Comparison of ENCODE assay signal across 22 cellular contexts in the genomic region with DNA sequence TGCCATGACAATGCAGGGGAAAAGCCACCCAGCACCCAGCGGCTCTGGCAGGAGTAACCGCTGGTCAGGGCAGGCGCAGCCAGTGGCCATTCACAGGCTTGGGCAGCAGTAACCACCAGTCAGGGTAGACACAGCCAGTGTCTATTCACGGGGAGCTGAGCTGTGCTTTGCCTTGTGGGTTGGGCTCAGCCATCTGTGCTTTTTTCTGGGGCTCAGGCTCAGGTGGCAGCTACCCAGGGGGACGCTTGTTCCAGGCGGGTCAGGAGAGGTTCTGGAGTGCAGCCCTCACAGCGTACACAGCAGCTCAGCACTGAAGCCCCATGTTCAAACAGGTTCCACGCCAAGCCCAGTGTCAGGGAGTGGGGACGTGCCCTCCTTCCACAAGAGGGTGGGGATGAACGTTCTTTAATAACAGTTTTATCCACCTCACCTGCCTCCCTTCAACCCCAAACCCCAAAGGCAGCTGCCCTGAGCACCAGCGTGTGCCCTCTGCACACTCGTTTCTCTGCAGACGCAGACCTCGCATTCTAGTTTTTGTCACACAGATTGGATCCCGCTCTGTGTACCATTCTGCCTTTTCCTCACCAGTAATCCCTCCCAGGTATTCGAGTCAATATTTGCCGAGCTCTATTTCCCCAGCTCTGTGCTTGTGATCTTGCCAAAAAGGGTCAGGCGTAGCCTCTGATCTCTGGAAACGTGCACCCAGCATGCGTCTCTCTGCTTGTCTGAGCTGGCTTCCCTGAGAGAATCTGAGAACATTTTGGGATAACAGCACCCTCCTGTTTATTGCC. TPM values are rescaled to one million over a fixed set of nuclear protein-coding genes. Genes with fewer than 3 reads are reported as not detected.
DNase-seq lines count a peak whose midpoint lies in the region; ATAC-seq and TF ChIP-seq lines count a peak whose summit lies in the region.
"Had no signal": no experiment of that assay in that cellular context is flagged by ENCODE, and none has a peak within 500 bp of the region (broad histone marks: within the 10 kb centered on the region; RNA-seq: fewer than 3 reads in every experiment).

No MANE protein-coding gene starts in this region.

- in situ Hi-C loops in transverse colon (cut with MboI; ENCODE audit: low pct_ligation_motif_present in 1 of 4, low pct_unique_long_range_greater_than_20kb in 1 of 4, low sequenced_read_pairs in 3 of 4) = no loop called here

- TF ChIP-seq POLR2A in body of pancreas (IDR thresholded peaks at IDR 0.05) = peak in 1 of 3 donors; percentile 21
- no peak for TF ChIP-seq POLR2A in transverse colon (IDR thresholded peaks at IDR 0.05)

- H3K27ac Mint-ChIP-seq in activated naive CD4-positive, alpha-beta T cell treated with anti-CD3 and anti-CD28 coated beads, Interleukin-2, amount 10 ng/mL, durations not matched to agents 7 days and 5 days = no peak overlapping the region
- H3K27ac Mint-ChIP-seq: activated CD4-positive, alpha-beta T cell treated with anti-CD3 and anti-CD28 coated beads, Interleukin-2, amount 10 ng/mL, durations not matched to agents 24 days and 14 days; memory B cell had no signal

- intact Hi-C loops in body of pancreas (cut with DNase I) (loop anchor here (5.0 kb wide), 2 partner anchors 414 to 459 kb away; no protein-coding TSS in a partner anchor), mucosa of descending colon (cut with DNase I, micrococcal nuclease) (no loop called here), transverse colon (cut with DNase I; ENCODE audit: low total_unique reads) (no loop called here)

- no peak overlapping the region for H3K4me3 ChIP-seq in body of pancreas
- H3K4me3 ChIP-seq in mucosa of descending colon = no peak overlapping the region
- no peak overlapping the region for H3K4me3 ChIP-seq in transverse colon
- H3K4me3 ChIP-seq: A549, HAP-1, SJSA1, vagina had no signal

- H3K27ac ChIP-seq in body of pancreas (peak overlapping the region in 3 of 4 donors; percentile 1 to 39 (median 2)), transverse colon (peak overlapping the region; percentile 83 to 89 (median 88))
- H3K27ac ChIP-seq: A549, SJSA1, vagina had no signal

- CTCF ChIA-PET in activated naive CD4-positive, alpha-beta T cell treated with anti-CD3 and anti-CD28 coated beads, Interleukin-2, amount 10 ng/mL, durations not matched to agents 7 days and 5 days (lab: Charles Lee) = interaction anchor here (1.3 kb wide), 1 partner anchor 15 kb away, joined by 3 read pairs; no protein-coding TSS in a partner anchor

- H3K4me1 ChIP-seq in body of pancreas = peaks cover 45% of the 10 kb centered on the region
- H3K4me1 ChIP-seq in mucosa of descending colon (ENCODE audit: low read depth) = peaks cover 54% of the 10 kb centered on the region
- peaks cover 11 to 65% (median 43%) of the 10 kb centered on the region in 4 donors for H3K4me1 ChIP-seq in transverse colon
- H3K4me1 ChIP-seq: A549, HAP-1, SJSA1, vagina had no signal

- no peak overlapping the region for H3K4me3 Mint-ChIP-seq in activated naive CD4-positive, alpha-beta T cell treated with anti-CD3 and anti-CD28 coated beads, Interleukin-2, amount 10 ng/mL, durations not matched to agents 7 days and 5 days
- H3K4me3 Mint-ChIP-seq: activated CD4-positive, alpha-beta T cell treated with anti-CD3 and anti-CD28 coated beads, Interleukin-2, amount 10 ng/mL, durations not matched to agents 24 days and 14 days; CD4-positive, CD25-positive, alpha-beta regulatory T cell; memory B cell had no signal

- 22 to 25% methylated on average over 15 to 20 of the region's 20 CpGs for whole genome bisulfite sequencing in body of pancreas, 2 donors
- WGBS in transverse colon (ENCODE audit: low coverage in 1 of 2), 2 donors = 62% methylated on average over 20 of the region's 20 CpGs; no CpG with 5 or more reads in 1 of the 2 donors

- H3K9me3 ChIP-seq in body of pancreas (no peaks in the 10 kb centered on the region), mucosa of descending colon (no peaks in the 10 kb centered on the region), transverse colon (no peaks in the 10 kb centered on the region)
- H3K9me3 ChIP-seq: HAP-1, vagina had no signal

- H3K27me3 Mint-ChIP-seq in activated naive CD4-positive, alpha-beta T cell treated with anti-CD3 and anti-CD28 coated beads, Interleukin-2, amount 10 ng/mL, durations not matched to agents 7 days and 5 days = peaks cover 60% of the 10 kb centered on the region

- no peaks in the 10 kb centered on the region for H3K4me1 Mint-ChIP-seq in activated naive CD4-positive, alpha-beta T cell treated with anti-CD3 and anti-CD28 coated beads, Interleukin-2, amount 10 ng/mL, durations not matched to agents 7 days and 5 days
- H3K4me1 Mint-ChIP-seq: activated CD4-positive, alpha-beta T cell treated with anti-CD3 and anti-CD28 coated beads, Interleukin-2, amount 10 ng/mL, durations not matched to agents 24 days and 14 days; memory B cell had no signal

- no peak for TF ChIP-seq EP300 in transverse colon (IDR thresholded peaks at IDR 0.05; ENCODE audit: low read depth)

- H3K36me3 Mint-ChIP-seq in activated naive CD4-positive, alpha-beta T cell treated with anti-CD3 and anti-CD28 coated beads, Interleukin-2, amount 10 ng/mL, durations not matched to agents 7 days and 5 days = no peaks in the 10 kb centered on the region
- H3K36me3 Mint-ChIP-seq: CD4-positive, CD25-positive, alpha-beta regulatory T cell; memory B cell had no signal

- H3K36me3 ChIP-seq in body of pancreas (replicated peaks in 1 of 2; ENCODE audit: insufficient read depth in 1 of 2, low read depth in 2 of 2) (no peaks in the 10 kb centered on the region), mucosa of descending colon (ENCODE audit: low read depth) (peaks cover 4% of the 10 kb centered on the region), transverse colon (no peaks in the 10 kb centered on the region)
- H3K36me3 ChIP-seq: HAP-1, SJSA1, vagina had no signal

- ATAC-seq in body of pancreas (peak; percentile 14), mucosa of descending colon (peak; percentile 24)
- ATAC-seq: A549 had no signal

- peak; percentile 1 for DNase-seq in activated naive CD4-positive, alpha-beta T cell treated with anti-CD3 and anti-CD28 coated beads, Interleukin-2, amount 10 ng/mL, durations not matched to agents 7 days and 5 days
- no peak for DNase-seq in activated naive CD4-positive, alpha-beta T cell treated with anti-CD3 and anti-CD28 coated beads, Interleukin-2, amount 50 U/mL, for 16 hours
- DNase-seq in body of pancreas (peak; percentile 42 to 76 (median 69)), mucosa of descending colon (peak; percentile 48 to 77 (median 59)), transverse colon (peak; percentile 61), HUDEP-2 (lab: John Stamatoyannopoulos, UW; ENCODE audit: unreplicated experiment in 76 of 76) (no peak), HCEC 1CT (no peak), HT-29 (ENCODE audit: low spot score) (no peak)
- DNase-seq: activated CD4-positive, alpha-beta T cell treated with anti-CD3 and anti-CD28 coated beads, Interleukin-2, amount 10 ng/mL, durations not matched to agents 24 days and 14 days; activated naive CD4-positive, alpha-beta T cell; CD4-positive, CD25-positive, alpha-beta regulatory T cell; DMS79 treated with DMSO at 0.1 percent for 48 hours; NCI-H187; T-helper 9 cell had no signal

- H3K9me3 Mint-ChIP-seq in activated naive CD4-positive, alpha-beta T cell treated with anti-CD3 and anti-CD28 coated beads, Interleukin-2, amount 10 ng/mL, durations not matched to agents 7 days and 5 days = no peaks in the 10 kb centered on the region
- H3K9me3 Mint-ChIP-seq: activated CD4-positive, alpha-beta T cell treated with anti-CD3 and anti-CD28 coated beads, Interleukin-2, amount 10 ng/mL, durations not matched to agents 24 days and 14 days had no signal

- TF ChIP-seq CTCF in body of pancreas (IDR thresholded peaks at IDR 0.05) (peak in 1 of 7 experiments; percentile 0), mucosa of descending colon (IDR thresholded peaks at IDR 0.05) (no peak), transverse colon (IDR thresholded peaks at IDR 0.05) (no peak)

- no peaks in the 10 kb centered on the region for H3K27me3 ChIP-seq in body of pancreas
- peaks cover 3% of the 10 kb centered on the region for H3K27me3 ChIP-seq in transverse colon
- H3K27me3 ChIP-seq: vagina had no signal

RNA-seq across cellular contexts. Expression of a gene that starts 28.7 kb away (rescaled TPM):
- total RNA-seq in body of pancreas (not detected), mucosa of descending colon (under 1 TPM in 1 of 3 donors, not detected in 2; 0.43 TPM), transverse colon (not detected)
- not detected in 2 replicates for total RNA-seq in HT-29 (2014; rRNA removed; shearing (Covaris generic))
- total RNA-seq: activated CD4-positive, alpha-beta T cell treated with anti-CD3 and anti-CD28 coated beads, Interleukin-2, amount 10 ng/mL, durations not matched to agents 24 days and 14 days; aorta; CD4-positive, CD25-positive, alpha-beta regulatory T cell; frontal cortex; NCI-H460; SJSA1; vagina had no signal

Comparison
In these comparisons a context has a peak if more than half of its experiments do, and no peak if none do; other contexts are left out.
1. DNase-seq: peak in activated naive CD4-positive, alpha-beta T cell treated with anti-CD3 and anti-CD28 coated beads, Interleukin-2, amount 10 ng/mL, durations not matched to agents 7 days and 5 days (single experiment), body of pancreas (4 of 4), mucosa of descending colon (3 of 3) and transverse colon (single experiment); none in activated naive CD4-positive, alpha-beta T cell treated with anti-CD3 and anti-CD28 coated beads, Interleukin-2, amount 50 U/mL, for 16 hours (single experiment), HUDEP-2 (0 of 76), HCEC 1CT (single experiment) and HT-29 (single experiment).